1 cellular context compared by ENCODE assay signal in the genomic region with DNA sequence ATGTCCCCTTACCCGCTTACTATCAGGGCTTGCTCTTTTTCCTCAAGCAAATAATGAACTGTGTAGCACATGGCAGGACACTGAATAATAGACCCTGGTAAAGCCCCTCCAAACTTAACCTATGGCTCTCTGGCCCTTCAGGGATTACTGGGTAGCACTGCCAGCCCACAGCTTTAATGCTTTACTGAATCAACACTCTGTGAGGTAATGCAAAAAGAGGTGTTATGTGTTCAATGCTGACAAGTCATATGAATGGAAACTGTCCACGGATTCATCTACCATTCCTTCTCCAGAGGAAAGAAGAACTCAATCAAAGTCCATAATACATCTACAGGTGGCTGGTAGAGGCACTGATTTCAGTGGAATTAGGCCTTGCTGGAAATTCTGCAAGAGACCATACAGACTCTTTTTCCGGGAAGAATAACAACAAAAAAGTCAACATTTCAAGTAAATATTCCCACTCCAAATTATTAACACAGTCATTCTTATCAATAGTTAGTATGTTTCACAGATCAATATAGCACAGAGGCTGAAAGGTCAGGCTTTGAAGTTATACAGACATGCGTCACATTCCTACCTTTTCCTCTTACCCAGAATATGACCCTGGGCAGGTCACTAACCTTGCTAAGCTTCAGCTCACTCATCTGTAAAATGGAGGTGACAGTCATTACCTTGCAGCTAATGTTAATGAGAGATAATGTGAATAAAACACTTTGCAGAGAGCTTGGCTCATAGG.
TF ChIP-seq lines count a peak whose summit lies in the region.

No MANE protein-coding gene starts in this region.

TF ChIP-seq in HepG2, 621 proteins besides CTCF, POLR2A, EP300 and RAD21 (continued from another document and continues in another):
- TF ChIP-seq, protein P1, sequence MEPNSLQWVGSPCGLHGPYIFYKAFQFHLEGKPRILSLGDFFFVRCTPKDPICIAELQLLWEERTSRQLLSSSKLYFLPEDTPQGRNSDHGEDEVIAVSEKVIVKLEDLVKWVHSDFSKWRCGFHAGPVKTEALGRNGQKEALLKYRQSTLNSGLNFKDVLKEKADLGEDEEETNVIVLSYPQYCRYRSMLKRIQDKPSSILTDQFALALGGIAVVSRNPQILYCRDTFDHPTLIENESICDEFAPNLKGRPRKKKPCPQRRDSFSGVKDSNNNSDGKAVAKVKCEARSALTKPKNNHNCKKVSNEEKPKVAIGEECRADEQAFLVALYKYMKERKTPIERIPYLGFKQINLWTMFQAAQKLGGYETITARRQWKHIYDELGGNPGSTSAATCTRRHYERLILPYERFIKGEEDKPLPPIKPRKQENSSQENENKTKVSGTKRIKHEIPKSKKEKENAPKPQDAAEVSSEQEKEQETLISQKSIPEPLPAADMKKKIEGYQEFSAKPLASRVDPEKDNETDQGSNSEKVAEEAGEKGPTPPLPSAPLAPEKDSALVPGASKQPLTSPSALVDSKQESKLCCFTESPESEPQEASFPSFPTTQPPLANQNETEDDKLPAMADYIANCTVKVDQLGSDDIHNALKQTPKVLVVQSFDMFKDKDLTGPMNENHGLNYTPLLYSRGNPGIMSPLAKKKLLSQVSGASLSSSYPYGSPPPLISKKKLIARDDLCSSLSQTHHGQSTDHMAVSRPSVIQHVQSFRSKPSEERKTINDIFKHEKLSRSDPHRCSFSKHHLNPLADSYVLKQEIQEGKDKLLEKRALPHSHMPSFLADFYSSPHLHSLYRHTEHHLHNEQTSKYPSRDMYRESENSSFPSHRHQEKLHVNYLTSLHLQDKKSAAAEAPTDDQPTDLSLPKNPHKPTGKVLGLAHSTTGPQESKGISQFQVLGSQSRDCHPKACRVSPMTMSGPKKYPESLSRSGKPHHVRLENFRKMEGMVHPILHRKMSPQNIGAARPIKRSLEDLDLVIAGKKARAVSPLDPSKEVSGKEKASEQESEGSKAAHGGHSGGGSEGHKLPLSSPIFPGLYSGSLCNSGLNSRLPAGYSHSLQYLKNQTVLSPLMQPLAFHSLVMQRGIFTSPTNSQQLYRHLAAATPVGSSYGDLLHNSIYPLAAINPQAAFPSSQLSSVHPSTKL (CRISPR knock-in tag; IDR thresholded peaks at IDR 0.05): peak; percentile 99
- TF ChIP-seq ZNF143 (CRISPR knock-in tag; IDR thresholded peaks at IDR 0.05) (no peak), ZNF781 (CRISPR knock-in tag; IDR thresholded peaks at IDR 0.05; ENCODE audit: borderline replicate concordance, not compliant biosample characterization) (no peak), SP5 (CRISPR knock-in tag; IDR thresholded peaks at IDR 0.05; ENCODE audit: borderline replicate concordance, low read depth) (peak; percentile 67), STAT5B (CRISPR knock-in tag; IDR thresholded peaks at IDR 0.05) (no peak; the same call in 1 of the 2 replicates), ZFY (CRISPR knock-in tag; IDR thresholded peaks at IDR 0.05) (peak; percentile 25; the same call in 1 of the 2 replicates), ZNF335 (CRISPR knock-in tag; IDR thresholded peaks at IDR 0.05) (no peak; the same call in 1 of the 2 replicates), SCMH1 (CRISPR knock-in tag; IDR thresholded peaks at IDR 0.05; ENCODE audit: borderline replicate concordance) (no peak), CHD4 (IDR thresholded peaks at IDR 0.05; ENCODE audit: borderline replicate concordance, low read length) (no peak), TBL1XR1 (IDR thresholded peaks at IDR 0.05; ENCODE audit: borderline replicate concordance, low read length, partially characterized antibody) (peak; percentile 92), MXI1 (IDR thresholded peaks at IDR 0.05; ENCODE audit: borderline replicate concordance, low read depth, low read length) (no peak), JUND (CRISPR knock-in tag; IDR thresholded peaks at IDR 0.05) (no peak), ZNF556 (CRISPR knock-in tag; IDR thresholded peaks at IDR 0.05; ENCODE audit: borderline replicate concordance) (peak; percentile 58; the same call in 1 of the 2 replicates), RCOR2 (CRISPR knock-in tag; IDR thresholded peaks at IDR 0.05) (peak; percentile 97), ZNF20 (CRISPR knock-in tag; IDR thresholded peaks at IDR 0.05) (no peak)
- TF ChIP-seq, protein P2, sequence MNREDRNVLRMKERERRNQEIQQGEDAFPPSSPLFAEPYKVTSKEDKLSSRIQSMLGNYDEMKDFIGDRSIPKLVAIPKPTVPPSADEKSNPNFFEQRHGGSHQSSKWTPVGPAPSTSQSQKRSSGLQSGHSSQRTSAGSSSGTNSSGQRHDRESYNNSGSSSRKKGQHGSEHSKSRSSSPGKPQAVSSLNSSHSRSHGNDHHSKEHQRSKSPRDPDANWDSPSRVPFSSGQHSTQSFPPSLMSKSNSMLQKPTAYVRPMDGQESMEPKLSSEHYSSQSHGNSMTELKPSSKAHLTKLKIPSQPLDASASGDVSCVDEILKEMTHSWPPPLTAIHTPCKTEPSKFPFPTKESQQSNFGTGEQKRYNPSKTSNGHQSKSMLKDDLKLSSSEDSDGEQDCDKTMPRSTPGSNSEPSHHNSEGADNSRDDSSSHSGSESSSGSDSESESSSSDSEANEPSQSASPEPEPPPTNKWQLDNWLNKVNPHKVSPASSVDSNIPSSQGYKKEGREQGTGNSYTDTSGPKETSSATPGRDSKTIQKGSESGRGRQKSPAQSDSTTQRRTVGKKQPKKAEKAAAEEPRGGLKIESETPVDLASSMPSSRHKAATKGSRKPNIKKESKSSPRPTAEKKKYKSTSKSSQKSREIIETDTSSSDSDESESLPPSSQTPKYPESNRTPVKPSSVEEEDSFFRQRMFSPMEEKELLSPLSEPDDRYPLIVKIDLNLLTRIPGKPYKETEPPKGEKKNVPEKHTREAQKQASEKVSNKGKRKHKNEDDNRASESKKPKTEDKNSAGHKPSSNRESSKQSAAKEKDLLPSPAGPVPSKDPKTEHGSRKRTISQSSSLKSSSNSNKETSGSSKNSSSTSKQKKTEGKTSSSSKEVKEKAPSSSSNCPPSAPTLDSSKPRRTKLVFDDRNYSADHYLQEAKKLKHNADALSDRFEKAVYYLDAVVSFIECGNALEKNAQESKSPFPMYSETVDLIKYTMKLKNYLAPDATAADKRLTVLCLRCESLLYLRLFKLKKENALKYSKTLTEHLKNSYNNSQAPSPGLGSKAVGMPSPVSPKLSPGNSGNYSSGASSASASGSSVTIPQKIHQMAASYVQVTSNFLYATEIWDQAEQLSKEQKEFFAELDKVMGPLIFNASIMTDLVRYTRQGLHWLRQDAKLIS (CRISPR knock-in tag; IDR thresholded peaks at IDR 0.05): no peak
- TF ChIP-seq, protein P3, sequence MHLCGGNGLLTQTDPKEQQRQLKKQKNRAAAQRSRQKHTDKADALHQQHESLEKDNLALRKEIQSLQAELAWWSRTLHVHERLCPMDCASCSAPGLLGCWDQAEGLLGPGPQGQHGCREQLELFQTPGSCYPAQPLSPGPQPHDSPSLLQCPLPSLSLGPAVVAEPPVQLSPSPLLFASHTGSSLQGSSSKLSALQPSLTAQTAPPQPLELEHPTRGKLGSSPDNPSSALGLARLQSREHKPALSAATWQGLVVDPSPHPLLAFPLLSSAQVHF (CRISPR knock-in tag; IDR thresholded peaks at IDR 0.05): no peak
- TF ChIP-seq, protein P4, sequence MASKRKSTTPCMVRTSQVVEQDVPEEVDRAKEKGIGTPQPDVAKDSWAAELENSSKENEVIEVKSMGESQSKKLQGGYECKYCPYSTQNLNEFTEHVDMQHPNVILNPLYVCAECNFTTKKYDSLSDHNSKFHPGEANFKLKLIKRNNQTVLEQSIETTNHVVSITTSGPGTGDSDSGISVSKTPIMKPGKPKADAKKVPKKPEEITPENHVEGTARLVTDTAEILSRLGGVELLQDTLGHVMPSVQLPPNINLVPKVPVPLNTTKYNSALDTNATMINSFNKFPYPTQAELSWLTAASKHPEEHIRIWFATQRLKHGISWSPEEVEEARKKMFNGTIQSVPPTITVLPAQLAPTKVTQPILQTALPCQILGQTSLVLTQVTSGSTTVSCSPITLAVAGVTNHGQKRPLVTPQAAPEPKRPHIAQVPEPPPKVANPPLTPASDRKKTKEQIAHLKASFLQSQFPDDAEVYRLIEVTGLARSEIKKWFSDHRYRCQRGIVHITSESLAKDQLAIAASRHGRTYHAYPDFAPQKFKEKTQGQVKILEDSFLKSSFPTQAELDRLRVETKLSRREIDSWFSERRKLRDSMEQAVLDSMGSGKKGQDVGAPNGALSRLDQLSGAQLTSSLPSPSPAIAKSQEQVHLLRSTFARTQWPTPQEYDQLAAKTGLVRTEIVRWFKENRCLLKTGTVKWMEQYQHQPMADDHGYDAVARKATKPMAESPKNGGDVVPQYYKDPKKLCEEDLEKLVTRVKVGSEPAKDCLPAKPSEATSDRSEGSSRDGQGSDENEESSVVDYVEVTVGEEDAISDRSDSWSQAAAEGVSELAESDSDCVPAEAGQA (IDR thresholded peaks at IDR 0.05; ENCODE audit: low read depth): no peak; the same call in 1 of the 2 replicates
- TF ChIP-seq, protein P4 (CRISPR knock-in tag; IDR thresholded peaks at IDR 0.05; ENCODE audit: borderline replicate concordance): peak; percentile 89; the same call in 1 of the 2 replicates
- TF ChIP-seq, protein P5, sequence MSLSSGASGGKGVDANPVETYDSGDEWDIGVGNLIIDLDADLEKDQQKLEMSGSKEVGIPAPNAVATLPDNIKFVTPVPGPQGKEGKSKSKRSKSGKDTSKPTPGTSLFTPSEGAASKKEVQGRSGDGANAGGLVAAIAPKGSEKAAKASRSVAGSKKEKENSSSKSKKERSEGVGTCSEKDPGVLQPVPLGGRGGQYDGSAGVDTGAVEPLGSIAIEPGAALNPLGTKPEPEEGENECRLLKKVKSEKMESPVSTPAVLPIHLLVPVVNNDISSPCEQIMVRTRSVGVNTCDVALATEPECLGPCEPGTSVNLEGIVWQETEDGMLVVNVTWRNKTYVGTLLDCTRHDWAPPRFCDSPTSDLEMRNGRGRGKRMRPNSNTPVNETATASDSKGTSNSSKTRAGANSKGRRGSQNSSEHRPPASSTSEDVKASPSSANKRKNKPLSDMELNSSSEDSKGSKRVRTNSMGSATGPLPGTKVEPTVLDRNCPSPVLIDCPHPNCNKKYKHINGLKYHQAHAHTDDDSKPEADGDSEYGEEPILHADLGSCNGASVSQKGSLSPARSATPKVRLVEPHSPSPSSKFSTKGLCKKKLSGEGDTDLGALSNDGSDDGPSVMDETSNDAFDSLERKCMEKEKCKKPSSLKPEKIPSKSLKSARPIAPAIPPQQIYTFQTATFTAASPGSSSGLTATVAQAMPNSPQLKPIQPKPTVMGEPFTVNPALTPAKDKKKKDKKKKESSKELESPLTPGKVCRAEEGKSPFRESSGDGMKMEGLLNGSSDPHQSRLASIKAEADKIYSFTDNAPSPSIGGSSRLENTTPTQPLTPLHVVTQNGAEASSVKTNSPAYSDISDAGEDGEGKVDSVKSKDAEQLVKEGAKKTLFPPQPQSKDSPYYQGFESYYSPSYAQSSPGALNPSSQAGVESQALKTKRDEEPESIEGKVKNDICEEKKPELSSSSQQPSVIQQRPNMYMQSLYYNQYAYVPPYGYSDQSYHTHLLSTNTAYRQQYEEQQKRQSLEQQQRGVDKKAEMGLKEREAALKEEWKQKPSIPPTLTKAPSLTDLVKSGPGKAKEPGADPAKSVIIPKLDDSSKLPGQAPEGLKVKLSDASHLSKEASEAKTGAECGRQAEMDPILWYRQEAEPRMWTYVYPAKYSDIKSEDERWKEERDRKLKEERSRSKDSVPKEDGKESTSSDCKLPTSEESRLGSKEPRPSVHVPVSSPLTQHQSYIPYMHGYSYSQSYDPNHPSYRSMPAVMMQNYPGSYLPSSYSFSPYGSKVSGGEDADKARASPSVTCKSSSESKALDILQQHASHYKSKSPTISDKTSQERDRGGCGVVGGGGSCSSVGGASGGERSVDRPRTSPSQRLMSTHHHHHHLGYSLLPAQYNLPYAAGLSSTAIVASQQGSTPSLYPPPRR (CRISPR knock-in tag; IDR thresholded peaks at IDR 0.05; ENCODE audit: borderline replicate concordance): peak; percentile 99
- TF ChIP-seq, protein P6, sequence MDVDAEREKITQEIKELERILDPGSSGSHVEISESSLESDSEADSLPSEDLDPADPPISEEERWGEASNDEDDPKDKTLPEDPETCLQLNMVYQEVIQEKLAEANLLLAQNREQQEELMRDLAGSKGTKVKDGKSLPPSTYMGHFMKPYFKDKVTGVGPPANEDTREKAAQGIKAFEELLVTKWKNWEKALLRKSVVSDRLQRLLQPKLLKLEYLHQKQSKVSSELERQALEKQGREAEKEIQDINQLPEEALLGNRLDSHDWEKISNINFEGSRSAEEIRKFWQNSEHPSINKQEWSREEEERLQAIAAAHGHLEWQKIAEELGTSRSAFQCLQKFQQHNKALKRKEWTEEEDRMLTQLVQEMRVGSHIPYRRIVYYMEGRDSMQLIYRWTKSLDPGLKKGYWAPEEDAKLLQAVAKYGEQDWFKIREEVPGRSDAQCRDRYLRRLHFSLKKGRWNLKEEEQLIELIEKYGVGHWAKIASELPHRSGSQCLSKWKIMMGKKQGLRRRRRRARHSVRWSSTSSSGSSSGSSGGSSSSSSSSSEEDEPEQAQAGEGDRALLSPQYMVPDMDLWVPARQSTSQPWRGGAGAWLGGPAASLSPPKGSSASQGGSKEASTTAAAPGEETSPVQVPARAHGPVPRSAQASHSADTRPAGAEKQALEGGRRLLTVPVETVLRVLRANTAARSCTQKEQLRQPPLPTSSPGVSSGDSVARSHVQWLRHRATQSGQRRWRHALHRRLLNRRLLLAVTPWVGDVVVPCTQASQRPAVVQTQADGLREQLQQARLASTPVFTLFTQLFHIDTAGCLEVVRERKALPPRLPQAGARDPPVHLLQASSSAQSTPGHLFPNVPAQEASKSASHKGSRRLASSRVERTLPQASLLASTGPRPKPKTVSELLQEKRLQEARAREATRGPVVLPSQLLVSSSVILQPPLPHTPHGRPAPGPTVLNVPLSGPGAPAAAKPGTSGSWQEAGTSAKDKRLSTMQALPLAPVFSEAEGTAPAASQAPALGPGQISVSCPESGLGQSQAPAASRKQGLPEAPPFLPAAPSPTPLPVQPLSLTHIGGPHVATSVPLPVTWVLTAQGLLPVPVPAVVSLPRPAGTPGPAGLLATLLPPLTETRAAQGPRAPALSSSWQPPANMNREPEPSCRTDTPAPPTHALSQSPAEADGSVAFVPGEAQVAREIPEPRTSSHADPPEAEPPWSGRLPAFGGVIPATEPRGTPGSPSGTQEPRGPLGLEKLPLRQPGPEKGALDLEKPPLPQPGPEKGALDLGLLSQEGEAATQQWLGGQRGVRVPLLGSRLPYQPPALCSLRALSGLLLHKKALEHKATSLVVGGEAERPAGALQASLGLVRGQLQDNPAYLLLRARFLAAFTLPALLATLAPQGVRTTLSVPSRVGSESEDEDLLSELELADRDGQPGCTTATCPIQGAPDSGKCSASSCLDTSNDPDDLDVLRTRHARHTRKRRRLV (CRISPR knock-in tag; IDR thresholded peaks at IDR 0.05): peak; percentile 79; the same call in 1 of the 2 replicates
